Comparison of ENCODE assay signal across 1 cellular context in genomic region chr9:97991818-97992217, GRCh38.
TF ChIP-seq lines count a peak whose summit lies in the region.

No MANE protein-coding gene starts in this region.

TF ChIP-seq in A549, 52 proteins besides CTCF, POLR2A, EP300 and RAD21:
- no peak for TF ChIP-seq EHF (CRISPR knock-in tag; IDR thresholded peaks at IDR 0.05)
- TF ChIP-seq RFX5 (IDR thresholded peaks at IDR 0.05) = no peak
- no peak for TF ChIP-seq ZSCAN20 (CRISPR knock-in tag; IDR thresholded peaks at IDR 0.05)
- TF ChIP-seq CHD4 (IDR thresholded peaks at IDR 0.05; ENCODE audit: borderline replicate concordance) = no peak
- TF ChIP-seq ZFP36 (IDR thresholded peaks at IDR 0.05; ENCODE audit: borderline replicate concordance, partially characterized antibody) = no peak
- no peak for TF ChIP-seq FOXS1 (CRISPR knock-in tag; IDR thresholded peaks at IDR 0.05)
- TF ChIP-seq E2F6 (IDR thresholded peaks at IDR 0.05; ENCODE audit: borderline replicate concordance, low read depth) = no peak
- TF ChIP-seq SREBF2 (IDR thresholded peaks at IDR 0.05) = no peak
- TF ChIP-seq PBX3 (IDR thresholded peaks at IDR 0.05) = no peak
